Comparison of ENCODE assay signal across 13 cellular contexts in the genomic region with DNA sequence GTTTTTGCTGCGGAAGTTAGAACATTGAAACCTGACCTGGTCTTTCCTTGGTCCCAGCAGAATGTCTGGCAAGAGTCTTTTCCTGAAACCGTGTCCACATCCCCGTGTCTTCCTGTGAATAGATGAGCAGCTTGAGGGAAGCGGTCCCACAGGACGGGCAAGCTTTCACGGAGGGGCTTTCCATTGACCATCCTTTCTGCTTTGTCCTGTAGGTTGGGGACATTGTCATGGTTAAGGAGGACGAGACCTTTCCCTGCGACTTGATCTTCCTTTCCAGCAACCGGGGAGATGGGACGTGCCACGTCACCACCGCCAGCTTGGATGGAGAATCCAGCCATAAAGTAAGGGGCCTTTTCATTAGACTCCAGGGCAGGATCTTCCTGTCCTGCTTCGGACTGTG.
DNase-seq lines count a peak whose midpoint lies in the region; ATAC-seq and TF ChIP-seq lines count a peak whose summit lies in the region.
"Had no signal": no experiment of that assay in that cellular context is flagged by ENCODE, and none has a peak within 500 bp of the region (broad histone marks: within the 10 kb centered on the region; RNA-seq: fewer than 3 reads in every experiment).

No MANE protein-coding gene starts in this region.

- peaks cover 13% of the 10 kb centered on the region for H3K27me3 Mint-ChIP-seq in endothelial cell (ENCODE audit: unreplicated experiment)
- H3K27me3 Mint-ChIP-seq in activated CD8-positive, alpha-beta memory T cell treated with anti-CD3 and anti-CD28 coated beads, Interleukin-2, amount 10 ng/mL, durations not matched to agents 7 days and 5 days, result no peaks in the 10 kb centered on the region
- H3K27me3 Mint-ChIP-seq: CD4-positive, alpha-beta memory T cell had no signal

- TF ChIP-seq POLR2A in sigmoid colon (IDR thresholded peaks at IDR 0.05), result no peak

- H3K4me1 Mint-ChIP-seq in endothelial cell (ENCODE audit: unreplicated experiment), result peaks cover 5% of the 10 kb centered on the region
- H3K4me1 Mint-ChIP-seq in activated CD8-positive, alpha-beta memory T cell treated with anti-CD3 and anti-CD28 coated beads, Interleukin-2, amount 10 ng/mL, durations not matched to agents 7 days and 5 days, result no peaks in the 10 kb centered on the region
- H3K4me1 Mint-ChIP-seq: CD4-positive, alpha-beta memory T cell had no signal

- TF ChIP-seq EP300 in sigmoid colon (IDR thresholded peaks at IDR 0.05), result no peak

- peaks cover 73% of the 10 kb centered on the region for H3K36me3 Mint-ChIP-seq in endothelial cell (ENCODE audit: low read depth, unreplicated experiment)
- H3K36me3 Mint-ChIP-seq in activated CD8-positive, alpha-beta memory T cell treated with anti-CD3 and anti-CD28 coated beads, Interleukin-2, amount 10 ng/mL, durations not matched to agents 7 days and 5 days, result peaks cover 36% of the 10 kb centered on the region

- peaks cover 16 to 50% (median 27%) of the 10 kb centered on the region in 4 donors for H3K36me3 ChIP-seq in sigmoid colon

- no peak overlapping the region for H3K4me3 ChIP-seq in sigmoid colon
- H3K4me3 ChIP-seq: GM12878, GM23248 had no signal

- CTCF ChIA-PET in activated CD8-positive, alpha-beta memory T cell treated with anti-CD3 and anti-CD28 coated beads, Interleukin-2, amount 10 ng/mL, durations not matched to agents 7 days and 5 days (lab: Charles Lee), result no interaction called here

- WGBS in sigmoid colon, 2 donors, result 96 to 98% methylated on average over 13 of the region's 13 CpGs

- H3K27me3 ChIP-seq in sigmoid colon, result no peaks in the 10 kb centered on the region
- H3K27me3 ChIP-seq: BE2C had no signal

- H3K27ac Mint-ChIP-seq in endothelial cell (ENCODE audit: unreplicated experiment), result peak overlapping the region; percentile 59
- H3K27ac Mint-ChIP-seq in activated CD8-positive, alpha-beta memory T cell treated with anti-CD3 and anti-CD28 coated beads, Interleukin-2, amount 10 ng/mL, durations not matched to agents 7 days and 5 days, result no peak overlapping the region

- H3K4me1 ChIP-seq in sigmoid colon, result no peaks in the 10 kb centered on the region
- H3K4me1 ChIP-seq: BE2C had no signal

- no peak for DNase-seq in endothelial cell (ENCODE audit: low spot score)
- peak; percentile 37 for DNase-seq in mesenteric fat pad (ENCODE audit: low spot score)
- DNase-seq in sigmoid colon, result peak; percentile 27
- DNase-seq in ureter (ENCODE audit: low spot score), result peak; percentile 19
- DNase-seq in activated CD8-positive, alpha-beta memory T cell treated with anti-CD3 and anti-CD28 coated beads, Interleukin-2, amount 10 ng/mL, durations not matched to agents 7 days and 5 days, result no peak
- DNase-seq in cardiac septum (ENCODE audit: low spot score), result no peak
- DNase-seq: BE2C; CD4-positive, alpha-beta memory T cell; DMS79; GM23248 had no signal

- H3K9me3 ChIP-seq in sigmoid colon, result no peaks in the 10 kb centered on the region
- H3K9me3 ChIP-seq: BE2C had no signal

- ATAC-seq in activated CD8-positive, alpha-beta memory T cell treated with anti-CD3 and anti-CD28 coated beads, Interleukin-2, amount 10 ng/mL, durations not matched to agents 7 days and 5 days, result no peak
- ATAC-seq in HG03095 (IDR thresholded peaks at IDR 0.05; ENCODE audit: unreplicated experiment), result no peak
- ATAC-seq: GM12878 had no signal

- TF ChIP-seq CTCF in endothelial cell (IDR thresholded peaks at IDR 0.05; ENCODE audit: unreplicated experiment), result no peak
- TF ChIP-seq CTCF in sigmoid colon (IDR thresholded peaks at IDR 0.05), result no peak

- no peak overlapping the region for H3K27ac ChIP-seq in sigmoid colon
- H3K27ac ChIP-seq: C4-2B, GM23248 had no signal

- intact Hi-C loops in sigmoid colon (cut with DNase I), result no loop called here
- intact Hi-C loops in cardiac septum (cut with DNase I), result no loop called here

- no peaks in the 10 kb centered on the region for H3K9me3 Mint-ChIP-seq in endothelial cell (ENCODE audit: unreplicated experiment)
- H3K9me3 Mint-ChIP-seq in activated CD8-positive, alpha-beta memory T cell treated with anti-CD3 and anti-CD28 coated beads, Interleukin-2, amount 10 ng/mL, durations not matched to agents 7 days and 5 days (ENCODE audit: low read depth), result no peaks in the 10 kb centered on the region

- peak overlapping the region; percentile 65 for H3K4me3 Mint-ChIP-seq in endothelial cell (ENCODE audit: unreplicated experiment)
- no peak overlapping the region for H3K4me3 Mint-ChIP-seq in activated CD8-positive, alpha-beta memory T cell treated with anti-CD3 and anti-CD28 coated beads, Interleukin-2, amount 10 ng/mL, durations not matched to agents 7 days and 5 days
- H3K4me3 Mint-ChIP-seq: CD4-positive, alpha-beta memory T cell had no signal

Comparison
In these comparisons a context has a peak if more than half of its experiments do, and no peak if none do; other contexts are left out.
1. DNase-seq: peak in mesenteric fat pad (single experiment), sigmoid colon (single experiment) and ureter (single experiment); none in endothelial cell (single experiment), activated CD8-positive, alpha-beta memory T cell treated with anti-CD3 and anti-CD28 coated beads, Interleukin-2, amount 10 ng/mL, durations not matched to agents 7 days and 5 days (single experiment) and cardiac septum (single experiment).